11 cellular contexts compared by ENCODE assay signal in the genomic region with DNA sequence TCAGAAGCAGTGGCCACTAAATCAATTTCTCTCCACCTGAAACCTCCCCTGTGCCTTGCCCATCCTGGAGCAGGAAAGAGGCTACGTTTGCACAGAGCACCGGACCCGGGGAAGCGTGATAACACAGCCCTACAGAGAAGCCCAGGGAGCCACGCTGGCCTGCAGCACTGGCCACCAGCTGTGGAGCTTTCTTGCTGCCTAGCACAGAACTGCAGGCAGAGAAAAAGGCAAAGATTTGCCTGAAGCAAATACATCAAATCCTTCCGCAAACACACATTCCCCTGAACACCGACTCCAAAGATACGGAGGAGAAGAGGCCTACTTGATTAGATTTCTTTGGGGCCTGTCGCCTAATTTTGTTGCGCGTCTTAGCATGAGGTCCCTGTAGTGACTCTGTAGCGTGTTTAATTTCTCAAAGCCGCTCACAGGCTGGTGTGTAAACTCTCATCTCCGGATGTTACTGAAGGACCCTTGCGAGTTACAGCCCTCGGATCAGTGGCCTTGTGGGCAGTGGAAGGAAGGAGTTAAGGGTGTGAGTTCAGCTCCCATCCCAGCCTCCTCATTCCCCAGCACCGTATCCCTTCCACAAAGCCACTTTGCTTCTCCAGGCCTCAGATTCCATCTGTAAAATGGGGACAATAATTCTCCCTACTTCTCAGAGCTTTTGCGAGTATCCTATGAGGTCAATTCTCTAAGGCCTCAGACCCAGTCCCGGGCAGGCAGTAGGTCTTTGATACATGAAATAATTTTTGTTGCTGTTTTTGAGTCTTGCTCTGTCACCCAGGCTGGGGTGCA.
A peak's percentile ranks its signal among the peaks of the same experiment; 100 is the strongest.
DNase-seq lines count a peak whose midpoint lies in the region; ATAC-seq, FAIRE-seq and TF ChIP-seq lines count a peak whose summit lies in the region.
"Had no signal": no experiment of that assay in that cellular context is flagged by ENCODE, and none has a peak within 500 bp of the region (broad histone marks: within the 10 kb centered on the region; RNA-seq: fewer than 3 reads in every experiment).

No MANE protein-coding gene starts in this region.

- ATAC-seq in A549 (no peak), HG03135 (IDR thresholded peaks at IDR 0.05; ENCODE audit: unreplicated experiment) (no peak)

- FAIRE-seq in A549 (lab: Jason Lieb, UNC) = no peak

- TF ChIP-seq CTCF in A549 (IDR thresholded peaks at IDR 0.05) (no peak), HFFc6 (IDR thresholded peaks at IDR 0.05) (no peak), fibroblast of lung (conservative IDR thresholded peaks at IDR 0.05 in 1 of 2, IDR thresholded peaks at IDR 0.05 in 1 of 2; ENCODE audit: low read depth in 1 of 2, low read length in 2 of 2) (no peak), progenitor cell of endocrine pancreas (IDR thresholded peaks at IDR 0.05; ENCODE audit: unreplicated experiment) (no peak)

- peak overlapping the region; percentile 10 for H2AFZ ChIP-seq in fibroblast of lung (ENCODE audit: low read length)

- H3K4me1 Mint-ChIP-seq in HFFc6 (ENCODE audit: low read depth) (peaks cover 63% of the 10 kb centered on the region), progenitor cell of endocrine pancreas (ENCODE audit: low read depth) (peaks cover 36% of the 10 kb centered on the region)

- CTCF ChIA-PET in A549 (lab: Yijun Ruan, JAX) = interaction anchor here (0.7 to 9.3 kb wide), 6 partner anchors 18 to 342 kb away, joined by 3 to 63 read pairs (median 4); a partner anchor contains a TSS

- POLR2A ChIA-PET in A549 (lab: Yijun Ruan, JAX) = no interaction called here

- H3K36me3 ChIP-seq in fibroblast of lung (ENCODE audit: control insufficient read depth, insufficient read depth, low read length) = no peaks in the 10 kb centered on the region

- WGBS in A549 (ENCODE audit: missing lambda C conversion rate) = 78% methylated on average over 19 of the region's 19 CpGs

- H3K4me3 Mint-ChIP-seq in HFFc6 (peak overlapping the region; percentile 28; the same call in 1 of the 2 replicates), progenitor cell of endocrine pancreas (ENCODE audit: low read depth) (no peak overlapping the region)
- H3K4me3 Mint-ChIP-seq: activated CD4-positive, alpha-beta T cell treated with anti-CD3 and anti-CD28 coated beads, Interleukin-2, amount 10 ng/mL, durations not matched to agents 7 days and 5 days; T-helper 1 cell treated with Interleukin-12 subunit alpha and Interleukin-12 subunit beta and Interleukin-4 antibody, amounts not matched to agents 30 μg/mL and 1 μg/mL, for 36 hours had no signal

- peak overlapping the region; percentile 91 for H3K27ac Mint-ChIP-seq in HFFc6
- H3K27ac Mint-ChIP-seq in progenitor cell of endocrine pancreas = peak overlapping the region; percentile 73
- H3K27ac Mint-ChIP-seq: activated CD4-positive, alpha-beta T cell treated with anti-CD3 and anti-CD28 coated beads, Interleukin-2, amount 10 ng/mL, durations not matched to agents 7 days and 5 days; T-helper 1 cell treated with Interleukin-12 subunit alpha and Interleukin-12 subunit beta and Interleukin-4 antibody, amounts not matched to agents 30 μg/mL and 1 μg/mL, for 36 hours had no signal

- no peak for TF ChIP-seq RAD21 in A549 (conservative IDR thresholded peaks at IDR 0.05 in 1 of 2, IDR thresholded peaks at IDR 0.05 in 1 of 2)

- H4K20me1 ChIP-seq in fibroblast of lung (ENCODE audit: control insufficient read depth, extremely low read depth, insufficient read depth, low read length) = no peaks in the 10 kb centered on the region

- H3K9ac ChIP-seq in fibroblast of lung (ENCODE audit: insufficient read depth, low read length) = no peak overlapping the region

- H3K27me3 ChIP-seq in fibroblast of lung (ENCODE audit: control insufficient read depth, insufficient read depth, low read length) = no peaks in the 10 kb centered on the region

- H3K9me3 Mint-ChIP-seq in HFFc6 = peaks cover 5% of the 10 kb centered on the region; the same call in 1 of the 2 replicates
- no peaks in the 10 kb centered on the region for H3K9me3 Mint-ChIP-seq in progenitor cell of endocrine pancreas (ENCODE audit: low read depth)

- H3K4me2 ChIP-seq in A549 = no peak overlapping the region
- H3K4me2 ChIP-seq in fibroblast of lung (ENCODE audit: extremely low read depth, insufficient read depth, low read length) = no peak overlapping the region

- H3K36me3 Mint-ChIP-seq in HFFc6 (ENCODE audit: low read depth) = no peaks in the 10 kb centered on the region
- H3K36me3 Mint-ChIP-seq in progenitor cell of endocrine pancreas (ENCODE audit: insufficient read depth) = no peaks in the 10 kb centered on the region

- peaks cover 4% of the 10 kb centered on the region for H3K27me3 Mint-ChIP-seq in HFFc6 (ENCODE audit: insufficient read depth)
- H3K27me3 Mint-ChIP-seq in progenitor cell of endocrine pancreas = no peaks in the 10 kb centered on the region

- no peak for TF ChIP-seq POLR2A in A549 (IDR thresholded peaks at IDR 0.05; ENCODE audit: low read length)

- H3K4me1 ChIP-seq in A549 (peaks cover 73% of the 10 kb centered on the region), fibroblast of lung (ENCODE audit: control insufficient read depth, extremely low read depth, insufficient read depth, low read length) (peaks cover 30% of the 10 kb centered on the region)

- TF ChIP-seq EP300 in A549 (IDR thresholded peaks at IDR 0.05) = no peak

- H3K27ac ChIP-seq in A549 = peak overlapping the region; percentile 99 to 100
- no peak overlapping the region for H3K27ac ChIP-seq in fibroblast of lung (ENCODE audit: insufficient read depth, low read length)

- H3K9me3 ChIP-seq in A549 (peaks cover 17% of the 10 kb centered on the region), fibroblast of lung (ENCODE audit: control insufficient read depth, insufficient read depth, low read depth, low read length) (no peaks in the 10 kb centered on the region)

- H3K4me3 ChIP-seq in A549 = no peak overlapping the region
- H3K4me3 ChIP-seq in fibroblast of lung (replicated peaks in 1 of 4; ENCODE audit: control extremely low read depth in 1 of 4, insufficient read depth in 1 of 4, low read depth in 3 of 4, low read length in 4 of 4) = no peak overlapping the region

- H3K79me2 ChIP-seq in fibroblast of lung (ENCODE audit: control insufficient read depth, insufficient read depth, low read length) = no peaks in the 10 kb centered on the region

- no peak for DNase-seq in A549 (ENCODE audit: low read depth in 1 of 2, low spot score in 1 of 2)
- DNase-seq in HFFc6 = no peak
- no peak for DNase-seq in fibroblast of lung (ENCODE audit: low read depth in 2 of 2)
- no peak for DNase-seq in progenitor cell of endocrine pancreas (ENCODE audit: low spot score, unreplicated experiment)
- no peak for DNase-seq in activated CD4-positive, alpha-beta T cell treated with anti-CD3 and anti-CD28 coated beads for 1 hour
- DNase-seq in NCI-H2081 (lab: John Stamatoyannopoulos, UW) = no peak
- DNase-seq in GOT3 (lab: John Stamatoyannopoulos, UW) = no peak
- DNase-seq: activated CD4-positive, alpha-beta T cell treated with anti-CD3 and anti-CD28 coated beads, Interleukin-2, amount 10 ng/mL, durations not matched to agents 7 days and 5 days; NCI-H2171 had no signal

TF ChIP-seq in A549, 52 proteins besides CTCF, POLR2A, EP300 and RAD21:
- peak; percentile 25; the same call in 1 of the 2 replicates for TF ChIP-seq HOXB5 (CRISPR knock-in tag; IDR thresholded peaks at IDR 0.05)
- no peak for TF ChIP-seq GATA3 (IDR thresholded peaks at IDR 0.05; ENCODE audit: borderline replicate concordance)
- no peak for TF ChIP-seq MAZ (IDR thresholded peaks at IDR 0.05; ENCODE audit: borderline replicate concordance, low read depth, low read length)
- TF ChIP-seq ZNF302 (CRISPR knock-in tag; IDR thresholded peaks at IDR 0.05) = no peak
- TF ChIP-seq POLR2AphosphoS2 (conservative IDR thresholded peaks at IDR 0.05; ENCODE audit: low read length) = no peak
